ENCODE assay signal across 28 cellular contexts in the genomic region with DNA sequence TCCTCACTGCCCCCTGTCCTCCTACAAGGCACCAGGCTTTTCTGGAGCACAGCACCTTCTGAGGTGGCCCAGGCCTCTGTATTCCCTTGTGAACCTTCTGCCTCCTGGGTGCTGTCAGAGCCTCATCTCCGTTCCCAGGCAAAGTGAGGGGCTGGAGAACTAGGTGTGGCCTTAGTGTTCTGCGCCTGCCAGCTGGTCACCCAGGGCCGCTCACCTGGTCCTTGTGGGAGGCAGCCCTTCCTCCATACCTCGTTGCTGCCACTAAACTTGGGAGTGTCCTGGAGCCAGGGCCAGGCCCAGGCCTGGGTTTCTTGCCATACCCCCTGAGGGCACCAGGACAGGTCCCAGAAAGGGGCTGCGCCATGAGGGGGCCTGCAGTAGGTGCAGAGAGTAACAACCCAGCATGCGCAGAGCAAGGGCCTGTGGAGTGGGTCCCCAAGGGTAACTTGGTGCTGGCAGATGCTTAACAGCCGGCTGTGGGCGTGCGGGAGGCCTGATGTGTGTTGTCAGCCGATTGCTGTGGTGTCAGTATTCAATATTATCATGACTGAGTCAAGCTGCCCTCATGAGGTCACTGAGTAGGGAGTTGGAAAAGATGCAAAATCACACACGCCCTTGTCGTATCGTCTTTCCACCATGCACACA. TPM values are rescaled to one million over a fixed set of nuclear protein-coding genes. Genes with fewer than 3 reads are reported as not detected.
DNase-seq lines count a peak whose midpoint lies in the region; ATAC-seq and TF ChIP-seq lines count a peak whose summit lies in the region.
"Had no signal": no experiment of that assay in that cellular context is flagged by ENCODE, and none has a peak within 500 bp of the region (broad histone marks: within the 10 kb centered on the region; RNA-seq: fewer than 3 reads in every experiment).

No MANE protein-coding gene starts in this region.

- no peaks in the 10 kb centered on the region for H4K20me1 ChIP-seq in HCT116 (ENCODE audit: insufficient read depth)

- H3K4me3 Mint-ChIP-seq in natural killer cell treated with Interleukin-12 subunit alpha and Interleukin-12 subunit beta and Interleukin-15 and Interleukin-18, amount 100 ng/mL, for 72 hours = no peak overlapping the region
- H3K4me3 Mint-ChIP-seq: activated B cell treated with CpG ODN at 0.5 μM for 24 hours; activated CD8-positive, alpha-beta T cell treated with anti-CD3 and anti-CD28 coated beads, Interleukin-2, amount 10 ng/mL, durations not matched to agents 7 days and 5 days; activated T-helper 1 cell treated with anti-CD3 and anti-CD28 coated beads, Interleukin-12 subunit alpha, Interleukin-12 subunit beta, Interleukin-2, Interleukin-4 antibody, amounts not matched to agents 30 ng/mL and 10 ng/mL and 1 ng/mL, durations not matched to agents 14 hours and 24 hours and 36 hours; HFFc6; mesothelial cell of epicardium had no signal

- H3K4me1 Mint-ChIP-seq in natural killer cell treated with Interleukin-12 subunit alpha and Interleukin-12 subunit beta and Interleukin-15 and Interleukin-18, amount 100 ng/mL, for 72 hours (ENCODE audit: low read depth in 2 of 2) = no peaks in the 10 kb centered on the region
- H3K4me1 Mint-ChIP-seq: activated B cell treated with CpG ODN at 0.5 μM for 24 hours had no signal

- H3K4me1 ChIP-seq in HCT116 (ENCODE audit: control insufficient read depth in 1 of 2, insufficient read depth in 2 of 2, low read length in 2 of 2) = no peaks in the 10 kb centered on the region

- H3K36me3 Mint-ChIP-seq in natural killer cell treated with Interleukin-12 subunit alpha and Interleukin-12 subunit beta and Interleukin-15 and Interleukin-18, amount 100 ng/mL, for 72 hours = no peaks in the 10 kb centered on the region

- H3K9me3 Mint-ChIP-seq in natural killer cell treated with Interleukin-12 subunit alpha and Interleukin-12 subunit beta and Interleukin-15 and Interleukin-18, amount 100 ng/mL, for 72 hours = no peaks in the 10 kb centered on the region
- H3K9me3 Mint-ChIP-seq: activated B cell treated with CpG ODN at 0.5 μM for 24 hours; activated T-helper 1 cell treated with anti-CD3 and anti-CD28 coated beads, Interleukin-12 subunit alpha, Interleukin-12 subunit beta, Interleukin-2, Interleukin-4 antibody, amounts not matched to agents 30 ng/mL and 10 ng/mL and 1 ng/mL, durations not matched to agents 14 hours and 24 hours and 36 hours; HFFc6; mesothelial cell of epicardium had no signal

- H3K27me3 ChIP-seq in HCT116 (ENCODE audit: insufficient read depth, low read length) = no peaks in the 10 kb centered on the region
- H3K27me3 ChIP-seq: esophagus squamous epithelium, neutrophil, stomach had no signal

- 0 out of 2 replicates have a peak, but pooled peaks have one; percentile 19 for ATAC-seq in HCT116
- ATAC-seq in natural killer cell treated with Interleukin-12 subunit alpha and Interleukin-12 subunit beta and Interleukin-15 and Interleukin-18, amount 100 ng/mL, for 72 hours = no peak
- no peak for ATAC-seq in HG02884 (IDR thresholded peaks at IDR 0.05; ENCODE audit: unreplicated experiment)
- ATAC-seq: activated CD8-positive, alpha-beta T cell treated with anti-CD3 and anti-CD28 coated beads, Interleukin-2, amount 10 ng/mL, durations not matched to agents 7 days and 5 days had no signal

- no peaks in the 10 kb centered on the region for H3K27me3 Mint-ChIP-seq in natural killer cell treated with Interleukin-12 subunit alpha and Interleukin-12 subunit beta and Interleukin-15 and Interleukin-18, amount 100 ng/mL, for 72 hours
- H3K27me3 Mint-ChIP-seq: activated B cell treated with CpG ODN at 0.5 μM for 24 hours had no signal

- CTCF ChIA-PET in HCT116 (lab: Charles Lee) = no interaction called here

- no peak overlapping the region for H3K4me2 ChIP-seq in HCT116 (ENCODE audit: low read length)

- TF ChIP-seq RAD21 in HCT116 (IDR thresholded peaks at IDR 0.05; ENCODE audit: low read depth) = no peak

- H2AFZ ChIP-seq in HCT116 (ENCODE audit: low read depth, low read length, poor library complexity, severe bottlenecking) = no peak overlapping the region

- no peaks in the 10 kb centered on the region for H3K79me2 ChIP-seq in HCT116 (ENCODE audit: insufficient read depth, low read length)

- DNase-seq in AG20443 (ENCODE audit: low spot score) (peak; percentile 30), HCT116 (ENCODE audit: low read depth, low spot score) (no peak), fibroblast of pulmonary artery (ENCODE audit: low read depth) (peak; percentile 33), RPMI8226 (no peak), NCI-H226 (no peak), NCI-H1092 treated with DMSO at 0.1 percent for 48 hours (lab: John Stamatoyannopoulos, UW) (no peak)
- DNase-seq in natural killer cell treated with Interleukin-12 subunit alpha and Interleukin-12 subunit beta and Interleukin-15 and Interleukin-18, amount 100 ng/mL, for 72 hours (ENCODE audit: low spot score) = peak; percentile 25
- DNase-seq: activated B cell treated with CpG ODN at 0.5 μM for 24 hours; activated CD8-positive, alpha-beta T cell treated with anti-CD3 and anti-CD28 coated beads, Interleukin-2, amount 10 ng/mL, durations not matched to agents 7 days and 5 days; amniotic stem cell; cerebellar nuclear complex; effector CD8-positive, alpha-beta T cell; esophagus squamous epithelium; HFFc6; Karpas-422; NCI-H1105 treated with DMSO at 0.1 percent for 48 hours; NCI-H748 treated with DMSO at 0.1 percent for 48 hours; OCI-M1; retina; stomach had no signal

- H3K9ac ChIP-seq in HCT116 (ENCODE audit: low read length) = no peak overlapping the region

- intact Hi-C loops in HCT116 (cut with micrococcal nuclease) = no loop called here

- H3K9me3 ChIP-seq in HCT116 (ENCODE audit: control insufficient read depth in 1 of 2, insufficient read depth in 1 of 2, low read depth in 1 of 2, low read length in 2 of 2) = no peaks in the 10 kb centered on the region
- H3K9me3 ChIP-seq: esophagus squamous epithelium, neutrophil, stomach had no signal

- no peak overlapping the region for H3K4me3 ChIP-seq in HCT116 (replicated peaks in 1 of 2; ENCODE audit: low read depth in 1 of 2, low read length in 2 of 2)
- H3K4me3 ChIP-seq in fibroblast of pulmonary artery (replicated peaks; ENCODE audit: low read depth, low read length) = no peak overlapping the region
- H3K4me3 ChIP-seq: esophagus squamous epithelium, stomach had no signal

- TF ChIP-seq CTCF in HCT116 (IDR thresholded peaks at IDR 0.05 in 2 of 3, conservative IDR thresholded peaks at IDR 0.05 in 1 of 3; ENCODE audit: borderline replicate concordance in 1 of 3, insufficient read depth in 1 of 3, low read depth in 2 of 3, low read length in 2 of 3) (no peak), fibroblast of pulmonary artery (IDR thresholded peaks at IDR 0.05; ENCODE audit: low read length, missing control alignments) (no peak)

- H3K36me3 ChIP-seq in HCT116 (ENCODE audit: control insufficient read depth in 1 of 2, insufficient read depth in 2 of 2, low read length in 2 of 2) = peaks cover 5 to 11% of the 10 kb centered on the region in 2 experiments; a peak in 3 of 4 replicates

- no peaks in the 10 kb centered on the region for H3K9me2 ChIP-seq in HCT116 (ENCODE audit: insufficient read depth)

- no peak overlapping the region for H3K27ac Mint-ChIP-seq in natural killer cell treated with Interleukin-12 subunit alpha and Interleukin-12 subunit beta and Interleukin-15 and Interleukin-18, amount 100 ng/mL, for 72 hours
- H3K27ac Mint-ChIP-seq: activated B cell treated with CpG ODN at 0.5 μM for 24 hours; activated T-helper 1 cell treated with anti-CD3 and anti-CD28 coated beads, Interleukin-12 subunit alpha, Interleukin-12 subunit beta, Interleukin-2, Interleukin-4 antibody, amounts not matched to agents 30 ng/mL and 10 ng/mL and 1 ng/mL, durations not matched to agents 14 hours and 24 hours and 36 hours; mesothelial cell of epicardium had no signal

- no peak for TF ChIP-seq POLR2A in HCT116 (IDR thresholded peaks at IDR 0.05; ENCODE audit: borderline replicate concordance, extremely low read depth, insufficient read depth, insufficient read length)

- no TSS peak for BruUV-seq in HCT116 (replicated peaks; lab: Mats Ljungman, UMichigan)

- RAD21 ChIA-PET in HCT116 (lab: Charles Lee; ENCODE audit: low non-redundant PET in 1 of 2, low total read pairs in 2 of 2, uncharacterized antibody in 2 of 2, unreplicated experiment in 2 of 2) = no interaction called here

- no peak overlapping the region for H3K27ac ChIP-seq in HCT116 (ENCODE audit: low read depth, low read length)
- H3K27ac ChIP-seq: esophagus squamous epithelium, neutrophil had no signal

- POLR2A ChIA-PET in HCT116 (lab: Charles Lee) = no interaction called here

TF ChIP-seq in HCT116, 20 proteins besides CTCF, POLR2A, EP300 and RAD21 (continues in another document):
- no peak for TF ChIP-seq ZNF274 (IDR thresholded peaks at IDR 0.05; ENCODE audit: low read depth, low read length)
- TF ChIP-seq ZBTB33 (IDR thresholded peaks at IDR 0.05; ENCODE audit: extremely low read depth, insufficient replicate concordance, low read length) = no peak

RNA-seq across cellular contexts. Expression of gene OTUB2, which starts 17.1 kb away (rescaled TPM):
- total RNA-seq in HCT116 (2021; ENCODE audit: unreplicated experiment) = 6.6 TPM
- polyA plus RNA-seq in HCT116 (2012) = 4.5 and 5.3 TPM in 2 replicates
- under 1 TPM; 0.14 to 0.22 TPM for total RNA-seq in natural killer cell treated with Interleukin-12 subunit alpha and Interleukin-12 subunit beta and Interleukin-15 and Interleukin-18, amount 100 ng/mL, for 72 hours
- total RNA-seq: activated B cell treated with CpG ODN at 0.5 μM for 24 hours had no signal

RNA-seq across cellular contexts. Expression of gene DDX24, which starts 37.8 kb away (rescaled TPM):
- total RNA-seq in HCT116 (2021; ENCODE audit: unreplicated experiment) = 169 TPM
- 95.1 and 115 TPM in 2 replicates for polyA plus RNA-seq in HCT116 (2012)
- 100 to 1,000 TPM; 168 to 241 TPM for total RNA-seq in natural killer cell treated with Interleukin-12 subunit alpha and Interleukin-12 subunit beta and Interleukin-15 and Interleukin-18, amount 100 ng/mL, for 72 hours

RNA-seq across cellular contexts. Expression of gene IFI27L1, which starts 37.9 kb away (rescaled TPM):
- total RNA-seq in HCT116 (2021; ENCODE audit: unreplicated experiment) = 26.0 TPM
- polyA plus RNA-seq in HCT116 (2012) = 22.5 and 28.7 TPM in 2 replicates
- total RNA-seq in natural killer cell treated with Interleukin-12 subunit alpha and Interleukin-12 subunit beta and Interleukin-15 and Interleukin-18, amount 100 ng/mL, for 72 hours = 10 to 100 TPM; 22.9 to 23.0 TPM

RNA-seq across cellular contexts. Expression of gene CCDC197, which starts 46.1 kb away (rescaled TPM):
- total RNA-seq in HCT116 (2021; ENCODE audit: unreplicated experiment) = not detected
- polyA plus RNA-seq in HCT116 (2012) = not detected in 2 replicates
- not detected for total RNA-seq in natural killer cell treated with Interleukin-12 subunit alpha and Interleukin-12 subunit beta and Interleukin-15 and Interleukin-18, amount 100 ng/mL, for 72 hours
- total RNA-seq: activated B cell treated with CpG ODN at 0.5 μM for 24 hours; activated CD8-positive, alpha-beta T cell treated with anti-CD3 and anti-CD28 coated beads, Interleukin-2, amount 10 ng/mL, durations not matched to agents 7 days and 5 days; esophagus squamous epithelium; HFFc6; kidney epithelial cell; mesothelial cell of epicardium; SK-MEL-5; stomach; T-helper 2 cell treated with Interferon-gamma antibody and Interleukin-4, amounts not matched to agents 100 ng/mL and 5 ng/mL, for 36 hours; urinary bladder had no signal
- polyA plus RNA-seq: stomach, urinary bladder had no signal

Comparison
In these comparisons a context has a peak if more than half of its experiments do, and no peak if none do; other contexts are left out.
1. DNase-seq: peak in AG20443 (single experiment), fibroblast of pulmonary artery (single experiment) and natural killer cell treated with Interleukin-12 subunit alpha and Interleukin-12 subunit beta and Interleukin-15 and Interleukin-18, amount 100 ng/mL, for 72 hours (single experiment); none in HCT116 (single experiment), RPMI8226 (single experiment), NCI-H226 (single experiment) and NCI-H1092 treated with DMSO at 0.1 percent for 48 hours (single experiment).